ENCODE assay signal across 9 cellular contexts in genomic region chr5:145718956-145719355, GRCh38.
A peak's percentile ranks its signal among the peaks of the same experiment; 100 is the strongest.
DNase-seq lines count a peak whose midpoint lies in the region; ATAC-seq, FAIRE-seq and TF ChIP-seq lines count a peak whose summit lies in the region.
"Had no signal": no experiment of that assay in that cellular context is flagged by ENCODE, and none has a peak within 500 bp of the region (broad histone marks: within the 10 kb centered on the region; RNA-seq: fewer than 3 reads in every experiment).

No MANE protein-coding gene starts in this region.

- peak; percentile 65 for FAIRE-seq in H54 (lab: Jason Lieb, UNC)

- no peaks in the 10 kb centered on the region for H3K27me3 Mint-ChIP-seq in glutamatergic neuron (ENCODE audit: unreplicated experiment)
- H3K27me3 Mint-ChIP-seq in activated naive CD8-positive, alpha-beta T cell treated with anti-CD3 and anti-CD28 coated beads, Interleukin-2, amount 50 U/mL, for 24 hours: no peaks in the 10 kb centered on the region

- intact Hi-C loops in ascending aorta (cut with DNase I): no loop called here

- H3K4me3 Mint-ChIP-seq in glutamatergic neuron (ENCODE audit: unreplicated experiment): no peak overlapping the region
- H3K4me3 Mint-ChIP-seq in activated naive CD8-positive, alpha-beta T cell treated with anti-CD3 and anti-CD28 coated beads, Interleukin-2, amount 50 U/mL, for 24 hours: no peak overlapping the region
- H3K4me3 Mint-ChIP-seq: CD4-positive, CD25-positive, alpha-beta regulatory T cell had no signal

- no peaks in the 10 kb centered on the region for H3K9me3 ChIP-seq in ascending aorta

- H3K36me3 Mint-ChIP-seq in glutamatergic neuron (ENCODE audit: unreplicated experiment): no peaks in the 10 kb centered on the region
- H3K36me3 Mint-ChIP-seq in activated naive CD8-positive, alpha-beta T cell treated with anti-CD3 and anti-CD28 coated beads, Interleukin-2, amount 50 U/mL, for 24 hours (ENCODE audit: low read depth): no peaks in the 10 kb centered on the region
- H3K36me3 Mint-ChIP-seq: CD4-positive, CD25-positive, alpha-beta regulatory T cell had no signal

- H3K27ac ChIP-seq in 22Rv1 (no peak overlapping the region), VCaP (no peak overlapping the region), ascending aorta (no peak overlapping the region)

- H3K36me3 ChIP-seq in ascending aorta: no peaks in the 10 kb centered on the region

- H3K27ac Mint-ChIP-seq in glutamatergic neuron (ENCODE audit: unreplicated experiment): no peak overlapping the region
- H3K27ac Mint-ChIP-seq in activated naive CD8-positive, alpha-beta T cell treated with anti-CD3 and anti-CD28 coated beads, Interleukin-2, amount 50 U/mL, for 24 hours: no peak overlapping the region
- H3K27ac Mint-ChIP-seq: CD4-positive, CD25-positive, alpha-beta regulatory T cell had no signal

- no peak overlapping the region for H3K4me3 ChIP-seq in ascending aorta

- no peak for TF ChIP-seq POLR2A in H54 (IDR thresholded peaks at IDR 0.05; ENCODE audit: low read depth, low read length)

- no peaks in the 10 kb centered on the region for H3K4me1 Mint-ChIP-seq in glutamatergic neuron (ENCODE audit: low read depth, unreplicated experiment)
- H3K4me1 Mint-ChIP-seq in activated naive CD8-positive, alpha-beta T cell treated with anti-CD3 and anti-CD28 coated beads, Interleukin-2, amount 50 U/mL, for 24 hours: no peaks in the 10 kb centered on the region
- H3K4me1 Mint-ChIP-seq: CD4-positive, CD25-positive, alpha-beta regulatory T cell had no signal

- no peaks in the 10 kb centered on the region for H3K4me1 ChIP-seq in ascending aorta

- H3K9me3 Mint-ChIP-seq in glutamatergic neuron (ENCODE audit: unreplicated experiment): no peaks in the 10 kb centered on the region
- no peaks in the 10 kb centered on the region for H3K9me3 Mint-ChIP-seq in activated naive CD8-positive, alpha-beta T cell treated with anti-CD3 and anti-CD28 coated beads, Interleukin-2, amount 50 U/mL, for 24 hours

- TF ChIP-seq CTCF in 22Rv1 (IDR thresholded peaks at IDR 0.05) (peak; percentile 54), VCaP (conservative IDR thresholded peaks at IDR 0.05) (peak; percentile 64), glutamatergic neuron (IDR thresholded peaks at IDR 0.05; ENCODE audit: partially characterized antibody, unreplicated experiment) (peak; percentile 26), ascending aorta (IDR thresholded peaks at IDR 0.05) (peak in 1 of 3 experiments; percentile 14)

- no peaks in the 10 kb centered on the region for H3K27me3 ChIP-seq in ascending aorta

- DNase-seq in H54 (ENCODE audit: insufficient read length, low spot score): no peak
- DNase-seq in glutamatergic neuron: no peak
- DNase-seq in activated naive CD8-positive, alpha-beta T cell treated with anti-CD3 and anti-CD28 coated beads, Interleukin-2, amount 50 U/mL, for 24 hours: no peak
- no peak for DNase-seq in ascending aorta (ENCODE audit: low spot score in 2 of 2)
- DNase-seq: CD4-positive, CD25-positive, alpha-beta regulatory T cell had no signal

- no peak for ATAC-seq in HG02938 (IDR thresholded peaks at IDR 0.05; ENCODE audit: unreplicated experiment)
- no peak for ATAC-seq in HG02571 (IDR thresholded peaks at IDR 0.05; ENCODE audit: unreplicated experiment)
- no peak for ATAC-seq in activated naive CD8-positive, alpha-beta T cell treated with anti-CD3 and anti-CD28 coated beads, Interleukin-2, amount 50 U/mL, for 24 hours
